In the genomic region with DNA sequence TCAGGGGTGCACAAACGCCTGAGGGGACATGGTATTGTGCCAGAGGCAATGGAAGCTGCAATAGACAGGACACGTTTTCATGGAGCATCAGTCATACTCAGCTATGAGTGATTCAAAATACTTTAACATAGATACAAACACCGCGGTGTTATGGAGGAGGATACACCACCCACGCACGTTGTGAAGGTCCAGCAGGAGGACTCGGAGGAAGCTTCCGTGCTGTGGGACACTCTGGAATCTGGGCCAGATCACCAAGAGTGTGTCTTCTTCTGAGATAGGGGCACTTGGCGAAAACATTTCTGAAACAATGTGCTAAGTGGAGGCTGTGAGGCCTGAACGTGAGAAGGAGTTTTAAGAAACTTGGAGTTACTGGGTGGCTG, we compare ENCODE assay signal across 28 cellular contexts.
"Had no signal": no experiment of that assay in that cellular context is flagged by ENCODE, and none has a peak within 500 bp of the region (broad histone marks: within the 10 kb centered on the region; RNA-seq: fewer than 3 reads in every experiment).

No MANE protein-coding gene starts in this region.

- H3K9me3 ChIP-seq: colonic mucosa, gastroesophageal sphincter, heart right ventricle, lower lobe of right lung, pancreas, stomach, tibial artery, upper lobe of right lung, uterus had no signal

- ATAC-seq: esophagus mucosa; foreskin keratinocyte; gastroesophageal sphincter; left colon; left ventricle myocardium superior; lower lobe of right lung; naive thymus-derived CD8-positive, alpha-beta T cell; pancreas; sciatic nerve; upper lobe of right lung had no signal

- H3K9me3 Mint-ChIP-seq: dendritic cell treated with granulocyte-macrophage colony-stimulating factor and Interleukin-4, amounts not matched to agents 40 ng/mL and 50 ng/mL, for 4 days; endodermal cell; naive thymus-derived CD8-positive, alpha-beta T cell; nephron progenitor cell had no signal

- H3K27ac Mint-ChIP-seq: dendritic cell treated with granulocyte-macrophage colony-stimulating factor and Interleukin-4, amounts not matched to agents 40 ng/mL and 50 ng/mL, for 4 days; endodermal cell; nephron progenitor cell had no signal

- H3K36me3 Mint-ChIP-seq: naive thymus-derived CD8-positive, alpha-beta T cell had no signal

- DNase-seq: colonic mucosa; effector CD8-positive, alpha-beta T cell; foreskin keratinocyte; glutamatergic neuron; heart right ventricle; hippocampal formation; kidney glomerular epithelial cell; left colon; left ventricle myocardium superior; lower lobe of right lung; naive thymus-derived CD8-positive, alpha-beta T cell; nephron progenitor cell; nucleus accumbens; pancreas; stimulated activated CD4-positive, alpha-beta T cell treated with anti-CD3 and anti-CD28 coated beads, Interleukin-12 subunit alpha, Interleukin-12 subunit beta, amount 100 ng/mL, for 4 hours; stimulated activated CD4-positive, alpha-beta T cell treated with anti-CD3 and anti-CD28 coated beads, Interleukin-1b, Interleukin-23, amount 100 ng/mL, for 48 hours; stimulated activated CD4-positive, alpha-beta T cell treated with anti-CD3 and anti-CD28 coated beads, Interleukin-4, amount 100 ng/mL, for 1 hour; stimulated activated CD8-positive, alpha-beta memory T cell treated with anti-CD3 and anti-CD28 coated beads, Interleukin-4, amount 100 ng/mL, for 48 hours; stimulated activated naive CD4-positive, alpha-beta T cell treated with Interleukin-2 at 50 U/mL for 16 hours; stomach; tibial artery; upper lobe of right lung; uterus had no signal

- H3K27me3 Mint-ChIP-seq: naive thymus-derived CD8-positive, alpha-beta T cell had no signal

- H3K4me3 Mint-ChIP-seq: dendritic cell treated with granulocyte-macrophage colony-stimulating factor and Interleukin-4, amounts not matched to agents 40 ng/mL and 50 ng/mL, for 4 days; endodermal cell; nephron progenitor cell had no signal
